ENCODE assay signal across 1 cellular context in the genomic region with DNA sequence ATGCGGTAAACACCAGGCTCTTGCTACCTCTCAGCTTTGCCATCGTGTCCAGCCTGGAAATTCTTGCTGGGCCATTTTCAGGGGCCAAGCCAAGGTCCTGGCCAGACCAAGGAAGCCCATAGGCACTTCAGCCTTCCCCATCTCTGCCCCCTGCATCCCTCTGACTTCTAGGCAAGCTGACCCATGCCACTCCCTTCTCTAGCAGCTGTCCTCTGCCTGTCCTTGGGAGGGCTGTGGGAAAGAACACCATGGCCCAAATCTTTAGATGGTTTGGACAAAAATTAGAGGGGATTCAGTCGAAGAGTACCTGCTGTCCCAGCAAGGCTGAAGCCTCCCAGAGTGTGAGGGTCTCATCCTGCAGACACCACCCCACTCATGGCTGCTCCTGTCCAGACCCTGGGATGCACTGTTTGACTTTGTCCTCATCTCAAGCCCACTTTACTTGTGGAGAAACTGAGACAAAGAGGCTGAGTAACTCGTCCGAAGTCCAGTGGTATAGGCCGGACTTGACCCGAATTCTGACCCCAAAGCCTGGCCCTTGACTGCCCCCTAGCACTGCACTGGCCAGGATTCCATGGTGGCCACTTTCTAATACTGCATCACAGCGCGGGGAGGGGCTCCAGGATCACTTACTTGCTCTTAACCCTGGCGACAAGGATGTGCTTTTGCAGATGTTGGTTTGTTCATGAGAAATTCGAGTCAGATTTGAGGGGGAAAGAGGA.
TF ChIP-seq lines count a peak whose summit lies in the region.

No MANE protein-coding gene starts in this region.

TF ChIP-seq in SK-N-SH treated with all-trans-retinoic acid at 6 μM for 48 hours, 23 proteins besides CTCF, POLR2A, EP300 and RAD21 (continued from another document):
- TF ChIP-seq, protein P1, sequence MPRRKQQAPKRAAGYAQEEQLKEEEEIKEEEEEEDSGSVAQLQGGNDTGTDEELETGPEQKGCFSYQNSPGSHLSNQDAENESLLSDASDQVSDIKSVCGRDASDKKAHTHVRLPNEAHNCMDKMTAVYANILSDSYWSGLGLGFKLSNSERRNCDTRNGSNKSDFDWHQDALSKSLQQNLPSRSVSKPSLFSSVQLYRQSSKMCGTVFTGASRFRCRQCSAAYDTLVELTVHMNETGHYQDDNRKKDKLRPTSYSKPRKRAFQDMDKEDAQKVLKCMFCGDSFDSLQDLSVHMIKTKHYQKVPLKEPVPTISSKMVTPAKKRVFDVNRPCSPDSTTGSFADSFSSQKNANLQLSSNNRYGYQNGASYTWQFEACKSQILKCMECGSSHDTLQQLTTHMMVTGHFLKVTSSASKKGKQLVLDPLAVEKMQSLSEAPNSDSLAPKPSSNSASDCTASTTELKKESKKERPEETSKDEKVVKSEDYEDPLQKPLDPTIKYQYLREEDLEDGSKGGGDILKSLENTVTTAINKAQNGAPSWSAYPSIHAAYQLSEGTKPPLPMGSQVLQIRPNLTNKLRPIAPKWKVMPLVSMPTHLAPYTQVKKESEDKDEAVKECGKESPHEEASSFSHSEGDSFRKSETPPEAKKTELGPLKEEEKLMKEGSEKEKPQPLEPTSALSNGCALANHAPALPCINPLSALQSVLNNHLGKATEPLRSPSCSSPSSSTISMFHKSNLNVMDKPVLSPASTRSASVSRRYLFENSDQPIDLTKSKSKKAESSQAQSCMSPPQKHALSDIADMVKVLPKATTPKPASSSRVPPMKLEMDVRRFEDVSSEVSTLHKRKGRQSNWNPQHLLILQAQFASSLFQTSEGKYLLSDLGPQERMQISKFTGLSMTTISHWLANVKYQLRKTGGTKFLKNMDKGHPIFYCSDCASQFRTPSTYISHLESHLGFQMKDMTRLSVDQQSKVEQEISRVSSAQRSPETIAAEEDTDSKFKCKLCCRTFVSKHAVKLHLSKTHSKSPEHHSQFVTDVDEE (CRISPR knock-in tag; IDR thresholded peaks at IDR 0.05) = no peak
- TF ChIP-seq ZFP3 (CRISPR knock-in tag; IDR thresholded peaks at IDR 0.05) (no peak), CREB5 (CRISPR knock-in tag; IDR thresholded peaks at IDR 0.05; ENCODE audit: low read depth) (no peak), TOX (CRISPR knock-in tag; IDR thresholded peaks at IDR 0.05; ENCODE audit: borderline replicate concordance) (no peak)
- TF ChIP-seq, protein P2, sequence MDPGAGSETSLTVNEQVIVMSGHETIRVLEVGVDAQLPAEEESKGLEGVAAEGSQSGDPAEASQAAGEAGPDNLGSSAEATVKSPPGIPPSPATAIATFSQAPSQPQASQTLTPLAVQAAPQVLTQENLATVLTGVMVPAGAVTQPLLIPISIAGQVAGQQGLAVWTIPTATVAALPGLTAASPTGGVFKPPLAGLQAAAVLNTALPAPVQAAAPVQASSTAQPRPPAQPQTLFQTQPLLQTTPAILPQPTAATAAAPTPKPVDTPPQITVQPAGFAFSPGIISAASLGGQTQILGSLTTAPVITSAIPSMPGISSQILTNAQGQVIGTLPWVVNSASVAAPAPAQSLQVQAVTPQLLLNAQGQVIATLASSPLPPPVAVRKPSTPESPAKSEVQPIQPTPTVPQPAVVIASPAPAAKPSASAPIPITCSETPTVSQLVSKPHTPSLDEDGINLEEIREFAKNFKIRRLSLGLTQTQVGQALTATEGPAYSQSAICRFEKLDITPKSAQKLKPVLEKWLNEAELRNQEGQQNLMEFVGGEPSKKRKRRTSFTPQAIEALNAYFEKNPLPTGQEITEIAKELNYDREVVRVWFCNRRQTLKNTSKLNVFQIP (CRISPR knock-in tag; IDR thresholded peaks at IDR 0.05; ENCODE audit: borderline replicate concordance, low read depth) = no peak
